Comparison of ENCODE assay signal across 8 cellular contexts in the genomic region with DNA sequence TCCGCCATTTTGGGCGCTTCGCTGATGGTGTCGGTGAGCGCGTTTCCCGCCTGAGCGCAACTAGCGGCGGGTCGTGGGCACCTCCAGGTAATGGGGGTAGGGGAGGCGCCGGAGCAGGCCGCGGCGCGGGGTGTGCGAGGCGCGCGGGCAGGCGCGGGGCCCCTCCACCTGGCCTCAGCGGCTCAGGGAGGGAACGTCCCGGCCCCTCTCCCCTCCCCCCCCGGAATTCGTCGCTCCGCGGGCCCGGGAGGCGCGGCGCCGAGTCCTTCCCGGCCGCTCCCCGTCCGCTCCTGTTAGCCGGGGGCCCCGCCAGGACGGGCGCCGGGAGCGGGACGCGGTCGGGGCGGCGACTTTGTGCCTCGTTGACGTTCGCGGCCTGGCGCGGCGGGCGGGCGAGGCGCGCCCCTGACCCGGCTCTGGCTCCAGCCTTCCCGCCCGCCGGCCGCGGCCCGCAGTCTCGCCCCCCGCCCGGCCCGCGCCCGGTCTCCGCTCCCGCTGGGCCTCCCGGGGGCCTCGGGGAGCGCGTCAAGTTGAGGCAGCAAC. TPM values are rescaled to one million over a fixed set of nuclear protein-coding genes. Genes with fewer than 3 reads are reported as not detected.
DNase-seq lines count a peak whose midpoint lies in the region; ATAC-seq and TF ChIP-seq lines count a peak whose summit lies in the region.

TSS of gene PPP6R3 (plus strand) at position 12 of the 543 bp plus-strand sequence. CDS start 76,913 bp downstream, outside the sequence.

- peak within 1 kb of the TSS; percentile 75 to 90 for H3K4me3 ChIP-seq in CD4-positive, alpha-beta memory T cell (ENCODE audit: low read length in 2 of 2)
- H3K4me3 ChIP-seq in HUES64 (ENCODE audit: low read length), result peak within 1 kb of the TSS; percentile 87
- peak within 1 kb of the TSS; percentile 86 to 93 (median 89) for H3K4me3 ChIP-seq in mammary epithelial cell (replicated peaks in 1 of 3; ENCODE audit: insufficient read depth in 1 of 3, low read depth in 2 of 3, low read length in 3 of 3)
- peak within 1 kb of the TSS; percentile 80 to 92 (median 86) for H3K4me3 ChIP-seq in subcutaneous abdominal adipose tissue (ENCODE audit: low read depth in 1 of 5, low read length in 5 of 5)

- peak within 1 kb of the TSS; percentile 69 for H3K4me2 ChIP-seq in mammary epithelial cell (ENCODE audit: insufficient read depth, low read depth, low read length)

- H3K36me3 ChIP-seq in CD4-positive, alpha-beta memory T cell (ENCODE audit: insufficient read depth, low read length), result no peaks in the 10 kb centered on the region
- H3K36me3 ChIP-seq in HUES64 (ENCODE audit: insufficient read depth, low read length), result 0 out of 2 replicates have a peak, but pooled peaks cover 3% of the 10 kb centered on the region
- no peaks in the 10 kb centered on the region for H3K36me3 ChIP-seq in mammary epithelial cell (ENCODE audit: insufficient read depth, low read length)
- no peaks in the 10 kb centered on the region for H3K36me3 ChIP-seq in subcutaneous abdominal adipose tissue (ENCODE audit: control insufficient read depth in 5 of 5, insufficient read depth in 5 of 5, low read length in 5 of 5)

- peak within 1 kb of the TSS; percentile 93 for H3K27ac ChIP-seq in CD4-positive, alpha-beta memory T cell (ENCODE audit: low read depth, low read length)
- peak within 1 kb of the TSS; percentile 97 for H3K27ac ChIP-seq in HUES64 (ENCODE audit: low read depth, low read length)
- H3K27ac ChIP-seq in mammary epithelial cell (ENCODE audit: insufficient read depth, low read depth, low read length), result peak within 1 kb of the TSS; percentile 89
- H3K27ac ChIP-seq in subcutaneous abdominal adipose tissue (ENCODE audit: low read depth, low read length), result peak within 1 kb of the TSS; percentile 92

- POLR2A ChIA-PET in CD4-positive, alpha-beta memory T cell (lab: Charles Lee; ENCODE audit: partially characterized antibody), result interaction anchor here (0.9 to 1.8 kb wide), 5 partner anchors 13 to 247 kb away, joined by 3 to 9 read pairs (median 4); partner anchors contain the start of gene C11orf24

- H3K27me3 Mint-ChIP-seq in CD4-positive, alpha-beta memory T cell, result peaks cover 0 to 6% of the 10 kb centered on the region in 2 donors

- H3K4me1 Mint-ChIP-seq in CD4-positive, alpha-beta memory T cell, result peaks cover 28 to 51% (median 39%) of the 10 kb centered on the region in 4 donors

- dilution Hi-C loops in mammary epithelial cell (cut with HindIII; ENCODE audit: low sequenced_read_pairs), result no loop called here

- peak within 1 kb of the TSS; percentile 96 for H2AFZ ChIP-seq in mammary epithelial cell (ENCODE audit: low read depth, low read length)

- peak within 1 kb of the TSS; percentile 98 to 100 (median 99) for H3K27ac Mint-ChIP-seq in CD4-positive, alpha-beta memory T cell

- peaks cover 3 to 14% of the 10 kb centered on the region in 2 donors for H3K36me3 Mint-ChIP-seq in CD4-positive, alpha-beta memory T cell

- H3K79me2 ChIP-seq in mammary epithelial cell (ENCODE audit: insufficient read depth, low read length), result peaks cover 53% of the 10 kb centered on the region

- BruUV-seq in mammary epithelial cell (replicated peaks; lab: Mats Ljungman, UMichigan), result no TSS peak

- H3K9ac ChIP-seq in HUES64 (ENCODE audit: low read depth, low read length) (peak within 1 kb of the TSS; percentile 97), mammary epithelial cell (ENCODE audit: insufficient read depth, low read length) (peak within 1 kb of the TSS; percentile 81), subcutaneous abdominal adipose tissue (ENCODE audit: low read length in 5 of 5) (peak within 1 kb of the TSS; percentile 68 to 90 (median 87))

- CTCF ChIA-PET in CD4-positive, alpha-beta memory T cell (lab: Charles Lee; ENCODE audit: partially characterized antibody), result interaction anchor here (0.8 to 1.4 kb wide), 2 partner anchors 8 to 252 kb away, joined by 3 to 4 read pairs; no protein-coding TSS in a partner anchor
- CTCF ChIA-PET in mammary epithelial cell (lab: Charles Lee; ENCODE audit: low non-redundant PET), result interaction anchor here (0.5 kb wide), 1 partner anchor 189 kb away, joined by 5 read pairs; the partner anchor contains the start of gene C11orf24

- intact Hi-C loops in CD4-positive, alpha-beta memory T cell (cut with micrococcal nuclease), result loop anchor here (5.0 to 10.0 kb wide), 4 partner anchors 46 to 384 kb away; partner anchors contain the start of genes C11orf24, CPT1A and KMT5B
- intact Hi-C loops in mammary epithelial cell (cut with micrococcal nuclease), result loop anchor here (5.0 kb wide), 1 partner anchor 121 kb away; no protein-coding TSS in a partner anchor

- H3K4me1 ChIP-seq in CD4-positive, alpha-beta memory T cell (ENCODE audit: insufficient read depth, low read length), result peaks cover 51% of the 10 kb centered on the region
- H3K4me1 ChIP-seq in HUES64 (ENCODE audit: insufficient read depth, low read length) (peaks cover 16% of the 10 kb centered on the region), mammary epithelial cell (ENCODE audit: insufficient read depth, low read length) (peaks cover 8% of the 10 kb centered on the region), subcutaneous abdominal adipose tissue (ENCODE audit: control insufficient read depth in 5 of 5, insufficient read depth in 5 of 5, low read length in 5 of 5) (peaks cover 15 to 50% (median 49%) of the 10 kb centered on the region in 5 donors)

- ATAC-seq in GM21390 (IDR thresholded peaks at IDR 0.05; ENCODE audit: unreplicated experiment), result peak; percentile 38
- ATAC-seq in left lobe of liver, result peak; percentile 60

- no peaks in the 10 kb centered on the region for H3K27me3 ChIP-seq in CD4-positive, alpha-beta memory T cell (ENCODE audit: insufficient read depth, low read length)
- H3K27me3 ChIP-seq in HUES64 (ENCODE audit: insufficient read depth, low read length), result no peaks in the 10 kb centered on the region
- H3K27me3 ChIP-seq in mammary epithelial cell (ENCODE audit: insufficient read depth, low read length), result no peaks in the 10 kb centered on the region
- no peaks in the 10 kb centered on the region for H3K27me3 ChIP-seq in subcutaneous abdominal adipose tissue (ENCODE audit: control insufficient read depth in 5 of 5, insufficient read depth in 4 of 5, low read length in 5 of 5)

- TF ChIP-seq CTCF in mammary epithelial cell (conservative IDR thresholded peaks at IDR 0.05 in 1 of 2, IDR thresholded peaks at IDR 0.05 in 1 of 2; ENCODE audit: extremely low read depth in 1 of 2, insufficient read depth in 1 of 2, low read depth in 1 of 2, low read length in 2 of 2), result no peak

- H3K9me3 ChIP-seq in CD4-positive, alpha-beta memory T cell (ENCODE audit: control insufficient read depth in 1 of 2, low read length in 2 of 2), result no peaks in the 10 kb centered on the region
- H3K9me3 ChIP-seq in HUES64 (ENCODE audit: insufficient read depth, low read depth, low read length), result no peaks in the 10 kb centered on the region
- H3K9me3 ChIP-seq in mammary epithelial cell (replicated peaks; ENCODE audit: insufficient read depth, low read length), result no peaks in the 10 kb centered on the region
- no peaks in the 10 kb centered on the region for H3K9me3 ChIP-seq in subcutaneous abdominal adipose tissue (ENCODE audit: control insufficient read depth in 5 of 5, low read length in 5 of 5)

- under 1% methylated on average over 81 of the region's 81 CpGs for WGBS in HUES64
- WGBS in mammary epithelial cell (ENCODE audit: low coverage, missing lambda C conversion rate), result no CpG with 5 or more reads among the region's 81 CpGs

- no peaks in the 10 kb centered on the region for H3K9me3 Mint-ChIP-seq in CD4-positive, alpha-beta memory T cell

- DNase-seq in CD4-positive, alpha-beta memory T cell, result no peak
- DNase-seq in mammary epithelial cell (no peak), left lobe of liver (ENCODE audit: low spot score) (no peak), NCI-H526 (lab: John Stamatoyannopoulos, UW) (no peak), NCI-H146 treated with DMSO at 0.1 percent for 48 hours (lab: John Stamatoyannopoulos, UW; ENCODE audit: unreplicated experiment) (no peak)

- peaks cover 14% of the 10 kb centered on the region for H4K20me1 ChIP-seq in mammary epithelial cell (ENCODE audit: insufficient read depth, low read length)

- in situ Hi-C loops in mammary epithelial cell (cut with MboI; ENCODE audit: low sequenced_read_pairs in 2 of 2), result no loop called here

- H3K4me3 Mint-ChIP-seq in CD4-positive, alpha-beta memory T cell, result peak within 1 kb of the TSS; percentile 93 to 99 (median 95)

RNA-seq across cellular contexts. Expression of gene PPP6R3, which starts in this region (rescaled TPM):
- total RNA-seq in CD4-positive, alpha-beta memory T cell, result 100 to 1,000 TPM; 142 to 147 TPM
- polyA plus RNA-seq in CD4-positive, alpha-beta memory T cell, result 10 to 100 TPM; 22.2 to 51.6 TPM
- polyA plus RNA-seq in HUES64 (2013, experiment 1 of 2), result 82.7 TPM
- polyA plus RNA-seq in HUES64 (2013, experiment 2 of 2), result 87.9 TPM
- 100 to 1,000 TPM in 1 of 2 donors, 10 to 100 TPM in 1; 90.5 to 115 TPM for total RNA-seq in mammary epithelial cell
- polyA plus RNA-seq in mammary epithelial cell, result 30.8 TPM
- 122 TPM for polyA minus RNA-seq in mammary epithelial cell
- total RNA-seq in left lobe of liver, result 35.1 TPM
